30 cellular contexts compared by ENCODE assay signal in the genomic region with DNA sequence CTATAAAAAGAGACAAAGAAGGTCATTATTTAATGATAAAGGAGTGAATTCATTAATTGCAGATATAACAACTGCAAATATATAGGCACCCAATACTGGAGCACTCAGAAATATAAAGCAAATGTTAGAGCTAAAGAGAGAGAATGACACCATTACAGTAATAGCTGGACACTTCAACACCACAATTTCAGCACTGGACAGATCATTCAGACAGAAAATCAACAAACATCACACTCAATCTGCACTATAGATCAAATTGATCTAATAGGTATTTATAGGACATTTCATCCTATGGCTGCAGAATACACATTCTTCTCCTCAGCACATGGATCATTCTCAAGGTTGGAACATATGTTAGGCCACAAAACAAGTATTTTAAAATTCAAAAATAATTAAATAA.
"Had no signal": no experiment of that assay in that cellular context is flagged by ENCODE, and none has a peak within 500 bp of the region (broad histone marks: within the 10 kb centered on the region; RNA-seq: fewer than 3 reads in every experiment).

No MANE protein-coding gene starts in this region.

- H3K9me3 ChIP-seq: colonic mucosa, prostate gland, sigmoid colon, stomach, thyroid gland, vagina had no signal

- H3K27ac ChIP-seq: colonic mucosa, esophagus muscularis mucosa, heart right ventricle, prostate gland, sigmoid colon, stomach, thyroid gland, vagina had no signal

- FAIRE-seq: endothelial cell of umbilical vein had no signal

- H3K36me3 ChIP-seq: colonic mucosa, esophagus muscularis mucosa, heart right ventricle, prostate gland, sigmoid colon, stomach, thyroid gland, vagina had no signal

- H3K4me3 ChIP-seq: colonic mucosa, esophagus muscularis mucosa, heart right ventricle, lung, prostate gland, sigmoid colon, stomach, thyroid gland, vagina had no signal

- H3K27me3 ChIP-seq: colonic mucosa, esophagus muscularis mucosa, heart right ventricle, sigmoid colon, stomach, thyroid gland, vagina had no signal

- ATAC-seq: heart right ventricle; left colon; left ventricle myocardium superior; naive thymus-derived CD8-positive, alpha-beta T cell; right cardiac atrium; stimulated activated effector memory CD8-positive, alpha-beta T cell treated with anti-CD3 and anti-CD28 coated beads, Interleukin-12 subunit alpha, Interleukin-12 subunit beta, amount 100 ng/mL, for 72 hours had no signal

- DNase-seq: colonic mucosa; effector memory CD4-positive, alpha-beta T cell; foreskin melanocyte; glutamatergic neuron; heart right ventricle; hypothalamus; immature natural killer cell; islet precursor cell; kidney glomerular epithelial cell; left colon; left ventricle myocardium superior; mesendoderm; midbrain; naive thymus-derived CD8-positive, alpha-beta T cell; nephron progenitor cell; nucleus accumbens; right cardiac atrium; sigmoid colon; stimulated activated CD4-positive, alpha-beta T cell treated with anti-CD3 and anti-CD28 coated beads, Interleukin-2, amount 100 ng/mL, for 24 hours; stimulated activated CD4-positive, alpha-beta T cell treated with anti-CD3 and anti-CD28 coated beads, Interleukin-4, amount 100 ng/mL, for 24 hours; stimulated activated naive CD4-positive, alpha-beta T cell treated with Interleukin-2 at 50 U/mL for 16 hours; stomach; thyroid gland; trophoblast cell had no signal

- H3K4me1 ChIP-seq: colonic mucosa, esophagus muscularis mucosa, heart right ventricle, prostate gland, sigmoid colon, thyroid gland, vagina had no signal
